10 cellular contexts compared by ENCODE assay signal in the genomic region with DNA sequence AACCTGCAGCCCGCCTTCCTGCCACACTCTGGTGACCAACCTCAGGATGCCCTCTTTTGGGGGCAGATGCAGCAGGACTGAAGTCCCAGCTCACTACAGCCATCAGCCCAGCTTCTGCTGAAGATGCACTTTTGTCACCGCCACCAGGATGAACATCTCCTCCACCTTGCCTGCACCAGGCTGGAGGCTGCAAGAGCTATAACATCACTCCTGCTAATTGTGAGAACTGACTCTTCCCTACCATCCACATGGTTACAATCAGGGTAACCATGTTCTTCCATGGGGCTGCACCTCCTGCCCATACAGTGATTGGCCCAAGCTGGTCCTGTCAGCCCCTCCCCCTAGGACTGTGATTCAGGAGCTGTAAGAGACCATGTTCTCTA. TPM values are rescaled to one million over a fixed set of nuclear protein-coding genes. Genes with fewer than 3 reads are reported as not detected.
DNase-seq lines count a peak whose midpoint lies in the region; ATAC-seq, FAIRE-seq and TF ChIP-seq lines count a peak whose summit lies in the region.
"Had no signal": no experiment of that assay in that cellular context is flagged by ENCODE, and none has a peak within 500 bp of the region (broad histone marks: within the 10 kb centered on the region; RNA-seq: fewer than 3 reads in every experiment).

No MANE protein-coding gene starts in this region.

- H3K4me3 Mint-ChIP-seq in activated naive CD4-positive, alpha-beta T cell treated with anti-CD3 and anti-CD28 coated beads, Interleukin-2, amount 10 ng/mL, durations not matched to agents 7 days and 5 days = peak overlapping the region; percentile 78
- H3K4me3 Mint-ChIP-seq in T-cell = peak overlapping the region; percentile 78 to 96 (median 95)

- H3K4me1 Mint-ChIP-seq in activated naive CD4-positive, alpha-beta T cell treated with anti-CD3 and anti-CD28 coated beads, Interleukin-2, amount 10 ng/mL, durations not matched to agents 7 days and 5 days = peaks cover 57% of the 10 kb centered on the region
- peaks cover 37 to 44% (median 38%) of the 10 kb centered on the region in 3 donors for H3K4me1 Mint-ChIP-seq in T-cell

- TF ChIP-seq CTCF in thoracic aorta (IDR thresholded peaks at IDR 0.05) = no peak

- H3K9ac ChIP-seq in iPS-20b (ENCODE audit: low read depth, low read length) = peak overlapping the region; percentile 81; the same call in 1 of the 2 replicates

- H3K27ac ChIP-seq in iPS-20b (ENCODE audit: low read length) = no peak overlapping the region
- peak overlapping the region; percentile 93 to 94 for H3K27ac ChIP-seq in thoracic aorta

- H3K9me3 ChIP-seq in iPS-20b (ENCODE audit: insufficient read depth, low read depth, low read length) (no peaks in the 10 kb centered on the region), thoracic aorta (no peaks in the 10 kb centered on the region)

- H3K36me3 ChIP-seq in iPS-20b (ENCODE audit: insufficient read depth, low read depth, low read length) (peaks cover 8% of the 10 kb centered on the region), thoracic aorta (peaks cover 5% of the 10 kb centered on the region)

- no peak overlapping the region for H3K4me3 ChIP-seq in iPS-20b (ENCODE audit: low read length)
- no peak overlapping the region for H3K4me3 ChIP-seq in thoracic aorta

- POLR2A ChIA-PET in T-cell (lab: Charles Lee) = interaction anchor here in 1 of 2 donors (0.5 kb wide), 1 partner anchor 31 kb away, joined by 4 read pairs; no protein-coding TSS in a partner anchor

- H3K27ac Mint-ChIP-seq in activated naive CD4-positive, alpha-beta T cell treated with anti-CD3 and anti-CD28 coated beads, Interleukin-2, amount 10 ng/mL, durations not matched to agents 7 days and 5 days = peak overlapping the region; percentile 95
- H3K27ac Mint-ChIP-seq in T-cell = peak overlapping the region; percentile 93 to 95

- no peak for ATAC-seq in T-cell (replicated peaks in 1 of 4)
- ATAC-seq in thoracic aorta (ENCODE audit: insufficient number of reproducible peaks, low FRiP score, low read depth) = no peak
- ATAC-seq in GM21717 (IDR thresholded peaks at IDR 0.05; ENCODE audit: unreplicated experiment) = no peak

- no peaks in the 10 kb centered on the region for H3K27me3 Mint-ChIP-seq in activated naive CD4-positive, alpha-beta T cell treated with anti-CD3 and anti-CD28 coated beads, Interleukin-2, amount 10 ng/mL, durations not matched to agents 7 days and 5 days
- no peaks in the 10 kb centered on the region for H3K27me3 Mint-ChIP-seq in T-cell

- CTCF ChIA-PET in activated naive CD4-positive, alpha-beta T cell treated with anti-CD3 and anti-CD28 coated beads, Interleukin-2, amount 10 ng/mL, durations not matched to agents 7 days and 5 days (lab: Charles Lee) = interaction anchor here (0.6 to 1.2 kb wide), 5 partner anchors 9 to 264 kb away, joined by 3 to 4 read pairs (median 3); no protein-coding TSS in a partner anchor
- CTCF ChIA-PET in T-cell (lab: Charles Lee) = interaction anchor here in 1 of 2 donors (0.5 kb wide), 1 partner anchor 239 kb away, joined by 4 read pairs; no protein-coding TSS in a partner anchor

- H3K4me1 ChIP-seq in iPS-20b (ENCODE audit: insufficient read depth, low read length) (peaks cover 11% of the 10 kb centered on the region; the same call in 1 of the 2 replicates), thoracic aorta (ENCODE audit: control insufficient read depth in 1 of 2, low read depth in 2 of 2) (peaks cover 17 to 48% of the 10 kb centered on the region in 2 donors)

- H3K36me3 Mint-ChIP-seq in activated naive CD4-positive, alpha-beta T cell treated with anti-CD3 and anti-CD28 coated beads, Interleukin-2, amount 10 ng/mL, durations not matched to agents 7 days and 5 days = peaks cover 17% of the 10 kb centered on the region
- no peaks in the 10 kb centered on the region for H3K36me3 Mint-ChIP-seq in T-cell

- no peaks in the 10 kb centered on the region for H3K9me3 Mint-ChIP-seq in activated naive CD4-positive, alpha-beta T cell treated with anti-CD3 and anti-CD28 coated beads, Interleukin-2, amount 10 ng/mL, durations not matched to agents 7 days and 5 days
- H3K9me3 Mint-ChIP-seq in T-cell = no peaks in the 10 kb centered on the region

- H3K27me3 ChIP-seq in iPS-20b (ENCODE audit: insufficient read depth, low read length) (peaks cover 19% of the 10 kb centered on the region), thoracic aorta (replicated peaks; ENCODE audit: insufficient read depth) (no peaks in the 10 kb centered on the region)

- no peak for FAIRE-seq in GM19239 (lab: Jason Lieb, UNC)

- DNase-seq in activated naive CD4-positive, alpha-beta T cell treated with anti-CD3 and anti-CD28 coated beads, Interleukin-2, amount 10 ng/mL, durations not matched to agents 7 days and 5 days = no peak
- no peak for DNase-seq in activated naive CD4-positive, alpha-beta T cell treated with Interleukin-2 at 50 U/mL for 16 hours
- DNase-seq in T-cell (no peak), thoracic aorta (ENCODE audit: low spot score) (no peak), C1 segment of cervical spinal cord (lab: John Stamatoyannopoulos, UW) (no peak), GM19239 (ENCODE audit: insufficient read length, low spot score) (no peak)
- DNase-seq: EL, NCI-H1694 treated with DMSO at 0.1 percent for 48 hours had no signal

RNA-seq across cellular contexts. Expression of a gene that starts 2.0 kb away (rescaled TPM):
- total RNA-seq in T-cell = 1 to 10 TPM; 1.1 to 7.9 (median 6.1) TPM
- 1 to 10 TPM; 2.6 to 3.1 TPM for total RNA-seq in thoracic aorta

RNA-seq across cellular contexts. Expression of a gene that starts 2.6 kb away (rescaled TPM):
- total RNA-seq in T-cell (under 1 TPM in 4 of 5 donors, not detected in 1; 0.16 to 0.26 (median 0.22) TPM), thoracic aorta (not detected)

RNA-seq across cellular contexts. Expression of a gene that starts 9.5 kb away (rescaled TPM):
- 10 to 100 TPM in 3 of 5 donors, 1 to 10 TPM in 2; 8.5 to 33.9 (median 28.9) TPM for total RNA-seq in T-cell
- 10 to 100 TPM; 24.0 to 29.6 TPM for total RNA-seq in thoracic aorta

RNA-seq across cellular contexts. Expression of a gene that starts 21.4 kb away (rescaled TPM):
- total RNA-seq in T-cell (1 to 10 TPM; 1.8 to 7.4 (median 4.6) TPM), thoracic aorta (under 1 TPM; 0.68 to 0.92 TPM)

RNA-seq across cellular contexts. Expression of a gene that starts 55.4 kb away (rescaled TPM):
- total RNA-seq in T-cell = 10 to 100 TPM in 3 of 5 donors, 1 to 10 TPM in 2; 6.1 to 15.4 (median 13.9) TPM
- 1 to 10 TPM; 3.3 to 4.1 TPM for total RNA-seq in thoracic aorta
